15 cellular contexts compared by ENCODE assay signal in the genomic region with DNA sequence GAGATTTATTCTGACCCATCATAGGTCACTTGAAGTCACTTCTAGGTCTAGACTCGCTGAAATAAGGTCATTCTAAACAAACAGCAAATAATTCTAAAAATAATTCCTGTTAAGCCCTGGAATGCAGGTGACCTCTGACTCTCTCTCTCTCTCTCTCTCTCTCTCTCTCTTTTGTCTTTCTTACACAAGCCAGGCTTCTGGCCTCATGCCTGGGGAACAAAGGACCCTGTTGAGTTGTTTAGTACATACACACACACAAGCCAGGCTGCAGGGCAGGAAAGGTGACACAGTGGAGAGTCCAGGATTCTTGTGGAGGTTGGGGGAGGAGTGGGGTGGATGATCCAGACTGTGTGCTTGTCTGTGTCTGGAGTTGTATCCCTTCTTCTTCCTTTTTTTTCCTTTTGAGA. TPM values are rescaled to one million over a fixed set of nuclear protein-coding genes. Genes with fewer than 3 reads are reported as not detected.
DNase-seq lines count a peak whose midpoint lies in the region; ATAC-seq, FAIRE-seq and TF ChIP-seq lines count a peak whose summit lies in the region.
"Had no signal": no experiment of that assay in that cellular context is flagged by ENCODE, and none has a peak within 500 bp of the region (broad histone marks: within the 10 kb centered on the region; RNA-seq: fewer than 3 reads in every experiment).

No MANE protein-coding gene starts in this region.

- no peak for TF ChIP-seq RAD21 in HepG2 (CRISPR knock-in tag; IDR thresholded peaks at IDR 0.05)

- H3K27ac ChIP-seq in mammary epithelial cell (ENCODE audit: insufficient read depth, low read depth, low read length): no peak overlapping the region
- H3K27ac ChIP-seq in HepG2 (ENCODE audit: extremely low read length, insufficient read depth, low read length): peak overlapping the region; percentile 72
- H3K27ac ChIP-seq: spleen had no signal

- no peaks in the 10 kb centered on the region for H3K27me3 ChIP-seq in mammary epithelial cell (ENCODE audit: insufficient read depth, low read length)
- H3K27me3 ChIP-seq in HepG2 (ENCODE audit: control insufficient read depth in 1 of 2, insufficient read depth in 2 of 2, low read length in 2 of 2): no peaks in the 10 kb centered on the region; a peak in 1 of 5 replicates

- FAIRE-seq in HepG2 (lab: Jason Lieb, UNC): peak; percentile 98
- FAIRE-seq: RCC 7860, TTC549 had no signal

- H3K4me1 Mint-ChIP-seq in type B pancreatic cell (ENCODE audit: unreplicated experiment): peaks cover 44% of the 10 kb centered on the region

- no peak overlapping the region for H3K9ac ChIP-seq in mammary epithelial cell (ENCODE audit: insufficient read depth, low read length)
- peak overlapping the region; percentile 52 for H3K9ac ChIP-seq in HepG2 (ENCODE audit: insufficient read depth, low read depth, low read length)

- ATAC-seq in HepG2: peak; percentile 77
- no peak for ATAC-seq in GM18907 (IDR thresholded peaks at IDR 0.05; ENCODE audit: unreplicated experiment)

- H3K4me3 ChIP-seq in mammary epithelial cell (replicated peaks in 1 of 3; ENCODE audit: insufficient read depth in 1 of 3, low read depth in 2 of 3, low read length in 3 of 3): no peak overlapping the region
- H3K4me3 ChIP-seq in HepG2 (replicated peaks in 1 of 3; ENCODE audit: insufficient read depth in 1 of 3, low read depth in 2 of 3, low read length in 3 of 3): 0 out of 6 replicates have a peak overlapping the region, but pooled peaks of 1 of the 3 experiments have one; percentile 8
- H3K4me3 ChIP-seq: spleen had no signal

- H3K4me2 ChIP-seq in mammary epithelial cell (ENCODE audit: insufficient read depth, low read depth, low read length): no peak overlapping the region
- peak overlapping the region; percentile 53 for H3K4me2 ChIP-seq in HepG2 (ENCODE audit: low read depth, low read length)

- in situ Hi-C loops in mammary epithelial cell (cut with MboI; ENCODE audit: low sequenced_read_pairs in 2 of 2) (no loop called here), HepG2 (cut with HindIII; ENCODE audit: extremely low pct_ligation_motif_present, low pct_unique_long_range_greater_than_20kb) (no loop called here)

- H3K4me3 Mint-ChIP-seq in type B pancreatic cell: peak overlapping the region; percentile 72
- H3K4me3 Mint-ChIP-seq: activated T-helper 1 cell treated with anti-CD3 and anti-CD28 coated beads, Interleukin-12 subunit alpha, Interleukin-12 subunit beta, Interleukin-2, Interleukin-4 antibody, amounts not matched to agents 30 ng/mL and 10 ng/mL and 1 ng/mL, durations not matched to agents 14 hours and 24 hours and 36 hours; central memory CD8-positive, alpha-beta T cell had no signal

- peak; percentile 91 to 94; a peak in 3 of 4 replicates for TF ChIP-seq EP300 in HepG2 (IDR thresholded peaks at IDR 0.05; ENCODE audit: low read depth in 2 of 2, low read length in 2 of 2)
- peak; percentile 92 for TF ChIP-seq EP300 in HepG2 (CRISPR knock-in tag; IDR thresholded peaks at IDR 0.05; ENCODE audit: borderline replicate concordance)

- H3K4me1 ChIP-seq in mammary epithelial cell (ENCODE audit: insufficient read depth, low read length): no peaks in the 10 kb centered on the region
- H3K4me1 ChIP-seq in HepG2 (ENCODE audit: insufficient read depth, low read length): peaks cover 58% of the 10 kb centered on the region

- H3K9me3 ChIP-seq in mammary epithelial cell (replicated peaks; ENCODE audit: insufficient read depth, low read length) (no peaks in the 10 kb centered on the region), HepG2 (ENCODE audit: low read length) (no peaks in the 10 kb centered on the region)
- H3K9me3 ChIP-seq: spleen had no signal

- H3K79me2 ChIP-seq in mammary epithelial cell (ENCODE audit: insufficient read depth, low read length) (no peaks in the 10 kb centered on the region), HepG2 (ENCODE audit: insufficient read depth, low read length) (peaks cover 6% of the 10 kb centered on the region)

- intact Hi-C loops in mammary epithelial cell (cut with micrococcal nuclease) (no loop called here), HepG2 (cut with micrococcal nuclease; ENCODE audit: unreplicated experiment) (loop anchor here (1.0 kb wide), 1 partner anchor 20 kb away; no protein-coding TSS in a partner anchor)

- DNase-seq in NCI-H2227 (lab: John Stamatoyannopoulos, UW; ENCODE audit: unreplicated experiment): peak; percentile 17
- no peak for DNase-seq in NCI-H2227 treated with DMSO at 0.1 percent for 48 hours (lab: John Stamatoyannopoulos, UW)
- peak; percentile 34 for DNase-seq in mammary epithelial cell
- DNase-seq in HepG2 (ENCODE audit: low spot score): peak; percentile 99
- no peak for DNase-seq in type B pancreatic cell (ENCODE audit: extremely low spot score, unreplicated experiment)
- no peak for DNase-seq in DMS79 (lab: John Stamatoyannopoulos, UW)
- no peak for DNase-seq in NCI-H1105 treated with DMSO at 0.1 percent for 48 hours (lab: John Stamatoyannopoulos, UW)
- DNase-seq: midbrain, NCI-H1930, spleen had no signal

- no peaks in the 10 kb centered on the region for H4K20me1 ChIP-seq in mammary epithelial cell (ENCODE audit: insufficient read depth, low read length)
- H4K20me1 ChIP-seq in HepG2 (ENCODE audit: insufficient read depth, low read length): no peaks in the 10 kb centered on the region; the same call in 1 of the 2 replicates

- POLR2A ChIA-PET in HepG2 (lab: Yijun Ruan, JAX): interaction anchor here (0.7 to 1.3 kb wide), 2 partner anchors 20 to 44 kb away, joined by 3 read pairs; no protein-coding TSS in a partner anchor

- TF ChIP-seq POLR2A in HepG2 (IDR thresholded peaks at IDR 0.05; ENCODE audit: insufficient read depth in 1 of 2, low read depth in 2 of 2, low read length in 2 of 2): peak in 1 of 2 experiments; percentile 52; a peak in 2 of 4 replicates

- H3K36me3 Mint-ChIP-seq in type B pancreatic cell: peaks cover 8% of the 10 kb centered on the region

- CTCF ChIA-PET in mammary epithelial cell (lab: Charles Lee; ENCODE audit: low non-redundant PET) (no interaction called here), HepG2 (lab: Yijun Ruan, JAX; ENCODE audit: low intra/inter-chr PET ratio, low total read pairs) (no interaction called here)

- H3K27me3 Mint-ChIP-seq in type B pancreatic cell: no peaks in the 10 kb centered on the region

- H2AFZ ChIP-seq in mammary epithelial cell (ENCODE audit: low read depth, low read length) (no peak overlapping the region), HepG2 (ENCODE audit: low read length) (no peak overlapping the region)

- H3K27ac Mint-ChIP-seq in type B pancreatic cell: peak overlapping the region; percentile 79
- H3K27ac Mint-ChIP-seq: activated T-helper 1 cell treated with anti-CD3 and anti-CD28 coated beads, Interleukin-12 subunit alpha, Interleukin-12 subunit beta, Interleukin-2, Interleukin-4 antibody, amounts not matched to agents 30 ng/mL and 10 ng/mL and 1 ng/mL, durations not matched to agents 14 hours and 24 hours and 36 hours had no signal

- H3K36me3 ChIP-seq in mammary epithelial cell (ENCODE audit: insufficient read depth, low read length) (no peaks in the 10 kb centered on the region), HepG2 (replicated peaks in 1 of 2; ENCODE audit: control insufficient read depth in 1 of 2, insufficient read depth in 2 of 2, low read length in 2 of 2) (no peaks in the 10 kb centered on the region)
- H3K36me3 ChIP-seq: spleen had no signal

- H3K9me3 Mint-ChIP-seq in type B pancreatic cell: no peaks in the 10 kb centered on the region
- H3K9me3 Mint-ChIP-seq: activated T-helper 1 cell treated with anti-CD3 and anti-CD28 coated beads, Interleukin-12 subunit alpha, Interleukin-12 subunit beta, Interleukin-2, Interleukin-4 antibody, amounts not matched to agents 30 ng/mL and 10 ng/mL and 1 ng/mL, durations not matched to agents 14 hours and 24 hours and 36 hours; central memory CD8-positive, alpha-beta T cell had no signal

- TF ChIP-seq CTCF in mammary epithelial cell (conservative IDR thresholded peaks at IDR 0.05 in 1 of 2, IDR thresholded peaks at IDR 0.05 in 1 of 2; ENCODE audit: extremely low read depth in 1 of 2, insufficient read depth in 1 of 2, low read depth in 1 of 2, low read length in 2 of 2) (no peak), HepG2 (CRISPR knock-in tag; IDR thresholded peaks at IDR 0.05) (0 out of 2 replicates have a peak, but pooled peaks have one; percentile 23), type B pancreatic cell (conservative IDR thresholded peaks at IDR 0.05) (no peak)

- WGBS in mammary epithelial cell (ENCODE audit: low coverage, missing lambda C conversion rate): 33% methylated on average over 1 of the region's 1 CpG
- 0% methylated on average over 1 of the region's 1 CpG for WGBS in HepG2 (ENCODE audit: low lambda C conversion rate)

- BruUV-seq in mammary epithelial cell (replicated peaks; lab: Mats Ljungman, UMichigan) (no TSS peak), HepG2 (replicated peaks; lab: Mats Ljungman, UMichigan) (no TSS peak)

- dilution Hi-C loops in mammary epithelial cell (cut with HindIII; ENCODE audit: low sequenced_read_pairs): no loop called here

RNA-seq across cellular contexts. Expression of a gene that starts 4.0 kb away (rescaled TPM):
- total RNA-seq in mammary epithelial cell (1 to 10 TPM; 1.9 to 2.5 TPM), HepG2 (2016; rRNA removed; fragmentation: Illumina TruSeq; extraction: Trizol) (7.6 TPM in 2 replicates), type B pancreatic cell (ENCODE audit: low replicate concordance) (31.0 and 61.9 TPM in 2 replicates)
- polyA plus RNA-seq in mammary epithelial cell (1.3 TPM), HepG2 (2011; rRNA removed) (9.0 and 9.1 TPM in 2 replicates)
- 1.2 TPM for polyA minus RNA-seq in mammary epithelial cell
- total RNA-seq in HepG2 (2016; cell fraction: cytosol; rRNA removed; fragmentation: Illumina TruSeq; extraction: Trizol; ENCODE audit: low read depth): 1.4 and 2.5 TPM in 2 replicates
- 5.3 and 7.9 TPM in 2 replicates for total RNA-seq in HepG2 (2016; cell fraction: insoluble cytoplasmic fraction; rRNA removed; fragmentation: Illumina TruSeq; extraction: Trizol)
- 4.5 and 7.8 TPM in 2 replicates for total RNA-seq in HepG2 (2016; cell fraction: membrane; rRNA removed; fragmentation: Illumina TruSeq; extraction: Trizol)
- 6.2 and 7.5 TPM in 2 replicates for total RNA-seq in HepG2 (2016; cell fraction: nucleus; rRNA removed; fragmentation: Illumina TruSeq; extraction: Trizol)
- polyA plus RNA-seq in HepG2 (2011; cell fraction: cytosol; rRNA removed): 7.3 and 8.1 TPM in 2 replicates
- polyA plus RNA-seq in HepG2 (2011; cell fraction: nucleus; rRNA removed): 11.9 and 12.9 TPM in 2 replicates
- 4.3 and 9.1 TPM in 2 replicates for polyA plus RNA-seq in HepG2 (2012)
- polyA plus RNA-seq in HepG2 (2016; cell fraction: cytosol; fragmentation: Illumina TruSeq; extraction: Trizol; ENCODE audit: low read depth): 2.9 and 3.3 TPM in 2 replicates
- polyA plus RNA-seq in HepG2 (2016; cell fraction: insoluble cytoplasmic fraction; fragmentation: Illumina TruSeq; extraction: Trizol; ENCODE audit: low read depth): 10.7 and 11.1 TPM in 2 replicates
- 4.7 and 6.0 TPM in 2 replicates for polyA plus RNA-seq in HepG2 (2016; cell fraction: membrane; fragmentation: Illumina TruSeq; extraction: Trizol; ENCODE audit: low read depth)
- polyA plus RNA-seq in HepG2 (2016; cell fraction: nucleus; fragmentation: Illumina TruSeq; extraction: Trizol; ENCODE audit: insufficient read depth, low read depth): 14.7 and 15.4 TPM in 2 replicates
- polyA minus RNA-seq in HepG2 (2011; rRNA and poly(A)+ RNA removed; ENCODE audit: low replicate concordance): 2.3 and 13.0 TPM in 2 replicates
- polyA minus RNA-seq in HepG2 (2011; cell fraction: cytosol; rRNA and poly(A)+ RNA removed): 10.6 and 11.8 TPM in 2 replicates
- 4.1 and 6.2 TPM in 2 replicates for polyA minus RNA-seq in HepG2 (2011; cell fraction: nucleus; rRNA and poly(A)+ RNA removed)

RNA-seq across cellular contexts. Expression of a gene that starts 25.3 kb away (rescaled TPM):
- total RNA-seq in mammary epithelial cell (10 to 100 TPM; 24.0 to 44.4 TPM), HepG2 (2016; rRNA removed; fragmentation: Illumina TruSeq; extraction: Trizol) (0.20 TPM in 1 of 2 replicates, not detected in the other), type B pancreatic cell (ENCODE audit: low replicate concordance) (97.9 and 294 TPM in 2 replicates)
- polyA plus RNA-seq in mammary epithelial cell (131 TPM), HepG2 (2011; rRNA removed) (0.12 and 0.22 TPM in 2 replicates)
- 110 TPM for polyA minus RNA-seq in mammary epithelial cell
- total RNA-seq in HepG2 (2016; cell fraction: cytosol; rRNA removed; fragmentation: Illumina TruSeq; extraction: Trizol; ENCODE audit: low read depth): not detected in 2 replicates
- total RNA-seq in HepG2 (2016; cell fraction: insoluble cytoplasmic fraction; rRNA removed; fragmentation: Illumina TruSeq; extraction: Trizol): 0.17 TPM in 1 of 2 replicates, not detected in the other
- 0.17 TPM in 1 of 2 replicates, not detected in the other for total RNA-seq in HepG2 (2016; cell fraction: membrane; rRNA removed; fragmentation: Illumina TruSeq; extraction: Trizol)
- not detected in 2 replicates for total RNA-seq in HepG2 (2016; cell fraction: nucleus; rRNA removed; fragmentation: Illumina TruSeq; extraction: Trizol)
- polyA plus RNA-seq in HepG2 (2011; cell fraction: cytosol; rRNA removed): 0.12 and 0.21 TPM in 2 replicates
- polyA plus RNA-seq in HepG2 (2011; cell fraction: nucleus; rRNA removed): 0.33 and 0.37 TPM in 2 replicates
- polyA plus RNA-seq in HepG2 (2012): 0.33 and 0.34 TPM in 2 replicates
- not detected in 2 replicates for polyA plus RNA-seq in HepG2 (2016; cell fraction: cytosol; fragmentation: Illumina TruSeq; extraction: Trizol; ENCODE audit: low read depth)
- polyA plus RNA-seq in HepG2 (2016; cell fraction: insoluble cytoplasmic fraction; fragmentation: Illumina TruSeq; extraction: Trizol; ENCODE audit: low read depth): not detected in 2 replicates
- polyA plus RNA-seq in HepG2 (2016; cell fraction: membrane; fragmentation: Illumina TruSeq; extraction: Trizol; ENCODE audit: low read depth): not detected in 2 replicates
- not detected in 2 replicates for polyA plus RNA-seq in HepG2 (2016; cell fraction: nucleus; fragmentation: Illumina TruSeq; extraction: Trizol; ENCODE audit: insufficient read depth, low read depth)
- not detected in 2 replicates for polyA minus RNA-seq in HepG2 (2011; rRNA and poly(A)+ RNA removed; ENCODE audit: low replicate concordance)
- not detected in 2 replicates for polyA minus RNA-seq in HepG2 (2011; cell fraction: cytosol; rRNA and poly(A)+ RNA removed)
- not detected in 2 replicates for polyA minus RNA-seq in HepG2 (2011; cell fraction: nucleus; rRNA and poly(A)+ RNA removed)

RNA-seq across cellular contexts. Expression of a gene that starts 28.3 kb away (rescaled TPM):
- total RNA-seq in mammary epithelial cell: 100 to 1,000 TPM; 389 to 797 TPM
- 759 TPM for polyA plus RNA-seq in mammary epithelial cell
- polyA minus RNA-seq in mammary epithelial cell: 852 TPM
- total RNA-seq in HepG2 (2016; rRNA removed; fragmentation: Illumina TruSeq; extraction: Trizol): 190 and 225 TPM in 2 replicates
- total RNA-seq in HepG2 (2016; cell fraction: cytosol; rRNA removed; fragmentation: Illumina TruSeq; extraction: Trizol; ENCODE audit: low read depth): 16.7 and 20.3 TPM in 2 replicates
- 150 and 214 TPM in 2 replicates for total RNA-seq in HepG2 (2016; cell fraction: insoluble cytoplasmic fraction; rRNA removed; fragmentation: Illumina TruSeq; extraction: Trizol)
- total RNA-seq in HepG2 (2016; cell fraction: membrane; rRNA removed; fragmentation: Illumina TruSeq; extraction: Trizol): 22.8 and 26.6 TPM in 2 replicates
- total RNA-seq in HepG2 (2016; cell fraction: nucleus; rRNA removed; fragmentation: Illumina TruSeq; extraction: Trizol): 106 and 117 TPM in 2 replicates
- polyA plus RNA-seq in HepG2 (2011; rRNA removed): 107 and 110 TPM in 2 replicates
- 79.6 and 122 TPM in 2 replicates for polyA plus RNA-seq in HepG2 (2011; cell fraction: cytosol; rRNA removed)
- 236 and 366 TPM in 2 replicates for polyA plus RNA-seq in HepG2 (2011; cell fraction: nucleus; rRNA removed)
- 86.7 and 101 TPM in 2 replicates for polyA plus RNA-seq in HepG2 (2012)
- 11.1 and 13.2 TPM in 2 replicates for polyA plus RNA-seq in HepG2 (2016; cell fraction: cytosol; fragmentation: Illumina TruSeq; extraction: Trizol; ENCODE audit: low read depth)
- 143 and 179 TPM in 2 replicates for polyA plus RNA-seq in HepG2 (2016; cell fraction: insoluble cytoplasmic fraction; fragmentation: Illumina TruSeq; extraction: Trizol; ENCODE audit: low read depth)
- polyA plus RNA-seq in HepG2 (2016; cell fraction: membrane; fragmentation: Illumina TruSeq; extraction: Trizol; ENCODE audit: low read depth): 12.6 and 16.9 TPM in 2 replicates
- 177 and 182 TPM in 2 replicates for polyA plus RNA-seq in HepG2 (2016; cell fraction: nucleus; fragmentation: Illumina TruSeq; extraction: Trizol; ENCODE audit: insufficient read depth, low read depth)
- 159 and 307 TPM in 2 replicates for polyA minus RNA-seq in HepG2 (2011; rRNA and poly(A)+ RNA removed; ENCODE audit: low replicate concordance)
- polyA minus RNA-seq in HepG2 (2011; cell fraction: cytosol; rRNA and poly(A)+ RNA removed): 120 and 130 TPM in 2 replicates
- 67.7 and 70.4 TPM in 2 replicates for polyA minus RNA-seq in HepG2 (2011; cell fraction: nucleus; rRNA and poly(A)+ RNA removed)
- total RNA-seq in type B pancreatic cell (ENCODE audit: low replicate concordance): 141 and 400 TPM in 2 replicates

RNA-seq across cellular contexts. Expression of a gene that starts 31.7 kb away (rescaled TPM):
- total RNA-seq in mammary epithelial cell: 10 to 100 TPM; 43.7 to 71.3 TPM
- polyA plus RNA-seq in mammary epithelial cell: 128 TPM
- 82.3 TPM for polyA minus RNA-seq in mammary epithelial cell
- total RNA-seq in HepG2 (2016; rRNA removed; fragmentation: Illumina TruSeq; extraction: Trizol): 66.4 and 84.0 TPM in 2 replicates
- 39.6 and 58.1 TPM in 2 replicates for total RNA-seq in HepG2 (2016; cell fraction: cytosol; rRNA removed; fragmentation: Illumina TruSeq; extraction: Trizol; ENCODE audit: low read depth)
- total RNA-seq in HepG2 (2016; cell fraction: insoluble cytoplasmic fraction; rRNA removed; fragmentation: Illumina TruSeq; extraction: Trizol): 68.2 and 78.9 TPM in 2 replicates
- total RNA-seq in HepG2 (2016; cell fraction: membrane; rRNA removed; fragmentation: Illumina TruSeq; extraction: Trizol): 45.1 and 68.3 TPM in 2 replicates
- total RNA-seq in HepG2 (2016; cell fraction: nucleus; rRNA removed; fragmentation: Illumina TruSeq; extraction: Trizol): 22.4 and 23.2 TPM in 2 replicates
- polyA plus RNA-seq in HepG2 (2011; rRNA removed): 36.5 and 44.9 TPM in 2 replicates
- polyA plus RNA-seq in HepG2 (2011; cell fraction: cytosol; rRNA removed): 45.1 and 65.7 TPM in 2 replicates
- polyA plus RNA-seq in HepG2 (2011; cell fraction: nucleus; rRNA removed): 14.0 and 16.2 TPM in 2 replicates
- 28.1 and 35.0 TPM in 2 replicates for polyA plus RNA-seq in HepG2 (2012)
- polyA plus RNA-seq in HepG2 (2016; cell fraction: cytosol; fragmentation: Illumina TruSeq; extraction: Trizol; ENCODE audit: low read depth): 49.1 and 78.5 TPM in 2 replicates
- polyA plus RNA-seq in HepG2 (2016; cell fraction: insoluble cytoplasmic fraction; fragmentation: Illumina TruSeq; extraction: Trizol; ENCODE audit: low read depth): 91.2 and 98.7 TPM in 2 replicates
- 42.8 and 62.9 TPM in 2 replicates for polyA plus RNA-seq in HepG2 (2016; cell fraction: membrane; fragmentation: Illumina TruSeq; extraction: Trizol; ENCODE audit: low read depth)
- polyA plus RNA-seq in HepG2 (2016; cell fraction: nucleus; fragmentation: Illumina TruSeq; extraction: Trizol; ENCODE audit: insufficient read depth, low read depth): 45.4 and 50.6 TPM in 2 replicates
- polyA minus RNA-seq in HepG2 (2011; rRNA and poly(A)+ RNA removed; ENCODE audit: low replicate concordance): 18.1 and 65.8 TPM in 2 replicates
- 8.4 and 8.6 TPM in 2 replicates for polyA minus RNA-seq in HepG2 (2011; cell fraction: cytosol; rRNA and poly(A)+ RNA removed)
- polyA minus RNA-seq in HepG2 (2011; cell fraction: nucleus; rRNA and poly(A)+ RNA removed): 6.3 and 9.4 TPM in 2 replicates
- 55.6 and 60.9 TPM in 2 replicates for total RNA-seq in type B pancreatic cell (ENCODE audit: low replicate concordance)

RNA-seq across cellular contexts. Expression of a gene that starts 32.7 kb away (rescaled TPM):
- total RNA-seq in mammary epithelial cell: 10 to 100 TPM; 20.3 to 39.9 TPM
- 34.3 TPM for polyA plus RNA-seq in mammary epithelial cell
- polyA minus RNA-seq in mammary epithelial cell: 57.3 TPM
- total RNA-seq in HepG2 (2016; rRNA removed; fragmentation: Illumina TruSeq; extraction: Trizol): 31.5 and 33.2 TPM in 2 replicates
- total RNA-seq in HepG2 (2016; cell fraction: cytosol; rRNA removed; fragmentation: Illumina TruSeq; extraction: Trizol; ENCODE audit: low read depth): 20.1 and 22.6 TPM in 2 replicates
- 29.3 and 31.9 TPM in 2 replicates for total RNA-seq in HepG2 (2016; cell fraction: insoluble cytoplasmic fraction; rRNA removed; fragmentation: Illumina TruSeq; extraction: Trizol)
- 26.2 and 29.2 TPM in 2 replicates for total RNA-seq in HepG2 (2016; cell fraction: membrane; rRNA removed; fragmentation: Illumina TruSeq; extraction: Trizol)
- total RNA-seq in HepG2 (2016; cell fraction: nucleus; rRNA removed; fragmentation: Illumina TruSeq; extraction: Trizol): 21.0 and 23.5 TPM in 2 replicates
- 39.8 and 42.0 TPM in 2 replicates for polyA plus RNA-seq in HepG2 (2011; rRNA removed)
- polyA plus RNA-seq in HepG2 (2011; cell fraction: cytosol; rRNA removed): 29.0 and 30.8 TPM in 2 replicates
- polyA plus RNA-seq in HepG2 (2011; cell fraction: nucleus; rRNA removed): 55.5 and 56.3 TPM in 2 replicates
- polyA plus RNA-seq in HepG2 (2012): 24.3 and 30.2 TPM in 2 replicates
- polyA plus RNA-seq in HepG2 (2016; cell fraction: cytosol; fragmentation: Illumina TruSeq; extraction: Trizol; ENCODE audit: low read depth): 6.2 and 6.6 TPM in 2 replicates
- polyA plus RNA-seq in HepG2 (2016; cell fraction: insoluble cytoplasmic fraction; fragmentation: Illumina TruSeq; extraction: Trizol; ENCODE audit: low read depth): 36.9 and 41.7 TPM in 2 replicates
- polyA plus RNA-seq in HepG2 (2016; cell fraction: membrane; fragmentation: Illumina TruSeq; extraction: Trizol; ENCODE audit: low read depth): 19.4 and 20.1 TPM in 2 replicates
- 54.4 and 62.1 TPM in 2 replicates for polyA plus RNA-seq in HepG2 (2016; cell fraction: nucleus; fragmentation: Illumina TruSeq; extraction: Trizol; ENCODE audit: insufficient read depth, low read depth)
- 59.1 and 110 TPM in 2 replicates for polyA minus RNA-seq in HepG2 (2011; rRNA and poly(A)+ RNA removed; ENCODE audit: low replicate concordance)
- polyA minus RNA-seq in HepG2 (2011; cell fraction: cytosol; rRNA and poly(A)+ RNA removed): 20.7 and 24.4 TPM in 2 replicates
- 14.0 and 20.0 TPM in 2 replicates for polyA minus RNA-seq in HepG2 (2011; cell fraction: nucleus; rRNA and poly(A)+ RNA removed)
- total RNA-seq in type B pancreatic cell (ENCODE audit: low replicate concordance): 40.3 and 54.5 TPM in 2 replicates

Comparison
In these comparisons a context has a peak if more than half of its experiments do, and no peak if none do; other contexts are left out.
1. DNase-seq: peak in NCI-H2227 (single experiment), mammary epithelial cell (single experiment) and HepG2 (single experiment); none in NCI-H2227 treated with DMSO at 0.1 percent for 48 hours (single experiment), type B pancreatic cell (single experiment), DMS79 (single experiment) and NCI-H1105 treated with DMSO at 0.1 percent for 48 hours (single experiment).
2. RNA of a gene that starts 25.3 kb away (total RNA-seq): 97.9 to 294 TPM in type B pancreatic cell and 24.0 to 44.4 TPM in mammary epithelial cell; 0.17 to 0.20 TPM in HepG2; every median in the first group is over 10 times any median in the second.